ENCODE assay signal across 21 cellular contexts in genomic region chr9:110750272-110750671, GRCh38.
A peak's percentile ranks its signal among the peaks of the same experiment; 100 is the strongest.
DNase-seq lines count a peak whose midpoint lies in the region; ATAC-seq, FAIRE-seq and TF ChIP-seq lines count a peak whose summit lies in the region.
"Had no signal": no experiment of that assay in that cellular context is flagged by ENCODE, and none has a peak within 500 bp of the region (broad histone marks: within the 10 kb centered on the region; RNA-seq: fewer than 3 reads in every experiment).

No MANE protein-coding gene starts in this region.

- no peak overlapping the region for H2AK5ac ChIP-seq in H1 (ENCODE audit: low read depth, low read length)

- H3K4ac ChIP-seq in H1 (replicated peaks; ENCODE audit: insufficient read length, low read depth, low read length) = no peak overlapping the region

- H3K36me3 Mint-ChIP-seq in endothelial cell (ENCODE audit: low read depth, unreplicated experiment) = no peaks in the 10 kb centered on the region
- no peaks in the 10 kb centered on the region for H3K36me3 Mint-ChIP-seq in WTC11
- H3K36me3 Mint-ChIP-seq: activated naive CD8-positive, alpha-beta T cell; immature natural killer cell had no signal

- peak; percentile 41 for DNase-seq in GM23248
- DNase-seq in H1 (ENCODE audit: low read depth in 1 of 2, low spot score in 2 of 2) = no peak
- DNase-seq in kidney = peak; percentile 77
- peak; percentile 49 to 83 for DNase-seq in tibial nerve (ENCODE audit: low spot score in 2 of 2)
- DNase-seq in endothelial cell (ENCODE audit: low spot score) = no peak
- no peak for DNase-seq in WTC11 (ENCODE audit: low spot score)
- no peak for DNase-seq in HuH-7 (ENCODE audit: low spot score)
- no peak for DNase-seq in NOMO-1 (lab: John Stamatoyannopoulos, UW; ENCODE audit: unreplicated experiment in 2 of 2)
- DNase-seq: brain microvascular endothelial cell; erythroblast; immature natural killer cell; lower lobe of right lung; NCI-H2029; NCI-H524; occipital lobe; right lobe of liver; stimulated activated CD4-positive, alpha-beta T cell treated with anti-CD3 and anti-CD28 coated beads, Interleukin-2, amount 100 ng/mL, for 24 hours; stimulated activated naive CD8-positive, alpha-beta T cell treated with anti-CD3 and anti-CD28 coated beads, Interleukin-15, amount 100 ng/mL, for 72 hours had no signal

- POLR2A ChIA-PET in H1 (lab: Charles Lee; ENCODE audit: partially characterized antibody) = no interaction called here
- POLR2A ChIA-PET in WTC11 (lab: Charles Lee) = no interaction called here

- H3K36me3 ChIP-seq in GM23248 (ENCODE audit: low read depth) (no peaks in the 10 kb centered on the region), H1 (ENCODE audit: control insufficient read depth in 2 of 4, insufficient read depth in 4 of 4, low read length in 3 of 4) (no peaks in the 10 kb centered on the region), kidney (ENCODE audit: control insufficient read depth in 1 of 2, insufficient read depth in 2 of 2, low read length in 2 of 2) (no peaks in the 10 kb centered on the region), tibial nerve (no peaks in the 10 kb centered on the region)
- H3K36me3 ChIP-seq: brain microvascular endothelial cell, lower lobe of right lung, right lobe of liver had no signal

- H3K79me1 ChIP-seq in H1 (ENCODE audit: low read depth, low read length) = no peaks in the 10 kb centered on the region

- FAIRE-seq in H1 (lab: Jason Lieb, UNC) = no peak
- FAIRE-seq in kidney (lab: Jason Lieb, UNC) = no peak

- no peak overlapping the region for H3K4me3 Mint-ChIP-seq in endothelial cell (ENCODE audit: unreplicated experiment)
- H3K4me3 Mint-ChIP-seq in WTC11 = no peak overlapping the region
- H3K4me3 Mint-ChIP-seq: activated naive CD8-positive, alpha-beta T cell; activated T-helper 1 cell treated with anti-CD3 and anti-CD28 coated beads, Interleukin-12 subunit alpha, Interleukin-12 subunit beta, Interleukin-2, Interleukin-4 antibody, amounts not matched to agents 30 ng/mL and 10 ng/mL and 1 ng/mL, durations not matched to agents 14 hours and 24 hours and 36 hours; immature natural killer cell; stimulated activated naive CD8-positive, alpha-beta T cell treated with anti-CD3 and anti-CD28 coated beads, Interleukin-15, amount 100 ng/mL, for 72 hours had no signal

- H3K27ac Mint-ChIP-seq in endothelial cell (ENCODE audit: unreplicated experiment) = no peak overlapping the region
- H3K27ac Mint-ChIP-seq in WTC11 = no peak overlapping the region
- H3K27ac Mint-ChIP-seq: activated naive CD8-positive, alpha-beta T cell; activated T-helper 1 cell treated with anti-CD3 and anti-CD28 coated beads, Interleukin-12 subunit alpha, Interleukin-12 subunit beta, Interleukin-2, Interleukin-4 antibody, amounts not matched to agents 30 ng/mL and 10 ng/mL and 1 ng/mL, durations not matched to agents 14 hours and 24 hours and 36 hours; immature natural killer cell; stimulated activated naive CD8-positive, alpha-beta T cell treated with anti-CD3 and anti-CD28 coated beads, Interleukin-15, amount 100 ng/mL, for 72 hours had no signal

- H3K23ac ChIP-seq in H1 (ENCODE audit: insufficient read length) = no peak overlapping the region

- H3K14ac ChIP-seq in H1 (ENCODE audit: insufficient read length) = no peak overlapping the region

- TF ChIP-seq CTCF in H1 (IDR thresholded peaks at IDR 0.05; ENCODE audit: control extremely low read depth in 1 of 3, insufficient read depth in 1 of 3, low read depth in 1 of 3, low read length in 3 of 3) (no peak), kidney (IDR thresholded peaks at IDR 0.05; ENCODE audit: borderline replicate concordance, extremely low read depth, insufficient read depth) (no peak), tibial nerve (IDR thresholded peaks at IDR 0.05) (no peak), endothelial cell (IDR thresholded peaks at IDR 0.05; ENCODE audit: unreplicated experiment) (no peak), WTC11 (IDR thresholded peaks at IDR 0.05) (no peak)

- CTCF ChIA-PET in H1 (lab: Charles Lee; ENCODE audit: partially characterized antibody) (no interaction called here), WTC11 (lab: Charles Lee) (no interaction called here)

- H3K9me3 ChIP-seq in GM23248 (ENCODE audit: low read depth) (no peaks in the 10 kb centered on the region), H1 (ENCODE audit: insufficient read depth in 2 of 2, low read depth in 1 of 2, low read length in 1 of 2) (no peaks in the 10 kb centered on the region), kidney (ENCODE audit: control insufficient read depth in 1 of 2, low read length in 2 of 2) (no peaks in the 10 kb centered on the region), tibial nerve (no peaks in the 10 kb centered on the region)
- H3K9me3 ChIP-seq: lower lobe of right lung, right lobe of liver had no signal

- H3K18ac ChIP-seq in H1 (ENCODE audit: extremely low read depth, low read length) = no peak overlapping the region

- H3K4me3 ChIP-seq in GM23248 (no peak overlapping the region), H1 (ENCODE audit: extremely low read depth in 1 of 4, insufficient read depth in 2 of 4, low read depth in 3 of 4, low read length in 4 of 4) (no peak overlapping the region), kidney (ENCODE audit: low read length in 2 of 2) (no peak overlapping the region), tibial nerve (no peak overlapping the region)
- H3K4me3 ChIP-seq: lower lobe of right lung, right lobe of liver had no signal

- H3K79me2 ChIP-seq in GM23248 (ENCODE audit: insufficient read depth) (no peaks in the 10 kb centered on the region), H1 (ENCODE audit: control insufficient read depth in 1 of 2, insufficient read depth in 2 of 2, low read length in 2 of 2) (no peaks in the 10 kb centered on the region)

- H2BK120ac ChIP-seq in H1 (replicated peaks; ENCODE audit: low read depth, low read length) = no peak overlapping the region

- H4K20me1 ChIP-seq in GM23248 (ENCODE audit: insufficient read depth) = no peaks in the 10 kb centered on the region
- H4K20me1 ChIP-seq in H1 (replicated peaks in 1 of 2; ENCODE audit: control insufficient read depth in 1 of 2, insufficient read depth in 2 of 2, low read length in 2 of 2) = no peaks in the 10 kb centered on the region

- H3K9ac ChIP-seq in GM23248 (no peak overlapping the region), H1 (replicated peaks in 1 of 4; ENCODE audit: extremely low read depth in 1 of 4, low read depth in 3 of 4, low read length in 3 of 4) (no peak overlapping the region), kidney (ENCODE audit: low read length in 2 of 2) (no peak overlapping the region)

- TF ChIP-seq POLR2A in H1 (IDR thresholded peaks at IDR 0.05; ENCODE audit: control extremely low read depth in 1 of 2, low read depth in 2 of 2, low read length in 2 of 2) (no peak), tibial nerve (IDR thresholded peaks at IDR 0.05) (no peak)

- no peak overlapping the region for H2BK20ac ChIP-seq in H1 (ENCODE audit: low read length)

- H2AFZ ChIP-seq in GM23248 = no peak overlapping the region
- no peak overlapping the region for H2AFZ ChIP-seq in H1 (ENCODE audit: low read length)

- no peaks in the 10 kb centered on the region for H3K9me2 ChIP-seq in GM23248 (ENCODE audit: insufficient read depth)

- no peak overlapping the region for H2BK5ac ChIP-seq in H1 (ENCODE audit: low read depth, low read length)

- no peak overlapping the region for H4K91ac ChIP-seq in H1 (replicated peaks; ENCODE audit: insufficient read length, low read length)

- H3K4me2 ChIP-seq in GM23248 (ENCODE audit: unreplicated experiment) (no peak overlapping the region), H1 (ENCODE audit: insufficient read depth in 1 of 2, low read depth in 2 of 2, low read length in 2 of 2) (no peak overlapping the region)

- H3K4me1 Mint-ChIP-seq in endothelial cell (ENCODE audit: unreplicated experiment) (no peaks in the 10 kb centered on the region), WTC11 (peaks cover 14% of the 10 kb centered on the region)
- H3K4me1 Mint-ChIP-seq: immature natural killer cell; stimulated activated naive CD8-positive, alpha-beta T cell treated with anti-CD3 and anti-CD28 coated beads, Interleukin-15, amount 100 ng/mL, for 72 hours had no signal

- in situ Hi-C loops in GM23248 (cut with MboI) = no loop called here

- no peak overlapping the region for H3K27ac ChIP-seq in GM23248
- H3K27ac ChIP-seq in H1 (ENCODE audit: low read depth, low read length) = no peak overlapping the region
- no peak overlapping the region for H3K27ac ChIP-seq in kidney (ENCODE audit: low read depth in 2 of 2, low read length in 2 of 2)
- H3K27ac ChIP-seq in tibial nerve = peak overlapping the region in 1 of 4 donors; percentile 9
- H3K27ac ChIP-seq: brain microvascular endothelial cell, lower lobe of right lung, right lobe of liver, RWPE1 had no signal

- H2BK12ac ChIP-seq in H1 (ENCODE audit: low read depth, low read length) = no peak overlapping the region

- H3F3A ChIP-seq in GM23248 (ENCODE audit: insufficient read depth) = peaks cover 40% of the 10 kb centered on the region

- 0 to 36% methylated on average over 1 of the region's 1 CpG for WGBS in GM23248 (ENCODE audit: low coverage in 1 of 2, low lambda C conversion rate in 2 of 2, missing lambda C conversion rate in 2 of 2), 2 experiments
- 100% methylated on average over 1 of the region's 1 CpG; no CpG with 5 or more reads in 1 of the 2 experiments for WGBS in H1 (ENCODE audit: extremely low coverage in 1 of 2, insufficient coverage in 1 of 2, insufficient read length in 1 of 2, insufficient replicate concordance in 2 of 2, low coverage in 1 of 2, low lambda C conversion rate in 2 of 2, missing lambda C conversion rate in 1 of 2), 2 experiments
- WGBS in tibial nerve, 2 donors = 47 to 63% methylated on average over 1 of the region's 1 CpG

- no peak for ATAC-seq in WTC11
- ATAC-seq: lower lobe of right lung; right lobe of liver; stimulated activated naive CD8-positive, alpha-beta T cell treated with anti-CD3 and anti-CD28 coated beads, Interleukin-15, amount 100 ng/mL, for 72 hours had no signal

- H3K23me2 ChIP-seq in H1 (ENCODE audit: low read depth, low read length) = no peaks in the 10 kb centered on the region; the same call in 1 of the 2 replicates

- H4K8ac ChIP-seq in H1 (ENCODE audit: extremely low read depth, insufficient read depth, low read length) = 0 out of 2 replicates have a peak overlapping the region, but pooled peaks have one; percentile 37

- H4K5ac ChIP-seq in H1 (ENCODE audit: insufficient read length, low read depth, low read length) = no peak overlapping the region

- no peaks in the 10 kb centered on the region for H3K9me3 Mint-ChIP-seq in endothelial cell (ENCODE audit: unreplicated experiment)
- H3K9me3 Mint-ChIP-seq in WTC11 = no peaks in the 10 kb centered on the region; the same call in 1 of the 2 replicates

- H3K27me3 ChIP-seq in GM23248 (replicated peaks; ENCODE audit: insufficient read depth) = no peaks in the 10 kb centered on the region
- H3K27me3 ChIP-seq in H1 (replicated peaks in 1 of 4; ENCODE audit: control insufficient read depth in 3 of 4, extremely low read depth in 1 of 4, insufficient read depth in 3 of 4, low read length in 3 of 4) = no peaks in the 10 kb centered on the region
- no peaks in the 10 kb centered on the region for H3K27me3 ChIP-seq in tibial nerve
- H3K27me3 ChIP-seq: brain microvascular endothelial cell, right lobe of liver had no signal

- intact Hi-C loops in kidney (cut with DNase I) = no loop called here

- H2BK15ac ChIP-seq in H1 (ENCODE audit: low read length) = no peak overlapping the region; the same call in 1 of the 2 replicates

- H3K27me3 Mint-ChIP-seq in endothelial cell (ENCODE audit: unreplicated experiment) (no peaks in the 10 kb centered on the region), WTC11 (ENCODE audit: low read depth) (no peaks in the 10 kb centered on the region)
- H3K27me3 Mint-ChIP-seq: stimulated activated naive CD8-positive, alpha-beta T cell treated with anti-CD3 and anti-CD28 coated beads, Interleukin-15, amount 100 ng/mL, for 72 hours had no signal

- no peak for TF ChIP-seq RAD21 in H1 (IDR thresholded peaks at IDR 0.05 in 1 of 2, conservative IDR thresholded peaks at IDR 0.05 in 1 of 2; ENCODE audit: low read depth in 2 of 2, low read length in 2 of 2)

- H3K4me1 ChIP-seq in GM23248 (ENCODE audit: insufficient read depth) (peaks cover 48% of the 10 kb centered on the region), H1 (replicated peaks in 1 of 4; ENCODE audit: control insufficient read depth in 3 of 4, insufficient read depth in 4 of 4, low read length in 3 of 4) (no peaks in the 10 kb centered on the region; a peak in 1 of 7 replicates), kidney (ENCODE audit: control insufficient read depth in 1 of 2, insufficient read depth in 1 of 2, low read depth in 1 of 2, low read length in 2 of 2) (no peaks in the 10 kb centered on the region), tibial nerve (peaks cover 0 to 30% (median 5%) of the 10 kb centered on the region in 4 donors)
- H3K4me1 ChIP-seq: lower lobe of right lung, right lobe of liver had no signal

- no peak for TF ChIP-seq EP300 in H1 (IDR thresholded peaks at IDR 0.05; ENCODE audit: borderline replicate concordance in 1 of 2, low read depth in 2 of 2, low read length in 2 of 2)
- peak in 1 of 2 donors; percentile 76 for TF ChIP-seq EP300 in tibial nerve (IDR thresholded peaks at IDR 0.05)

- H3K56ac ChIP-seq in H1 (replicated peaks; ENCODE audit: insufficient read length, low read depth, low read length) = no peak overlapping the region

Comparison
In these comparisons a context has a peak if more than half of its experiments do, and no peak if none do; other contexts are left out.
1. DNase-seq: peak in GM23248 (single experiment), kidney (single experiment) and tibial nerve (2 of 2); none in H1 (0 of 2), endothelial cell (single experiment), WTC11 (single experiment), HuH-7 (single experiment) and NOMO-1 (0 of 2).